ENCODE assay signal across 19 cellular contexts in the genomic region with DNA sequence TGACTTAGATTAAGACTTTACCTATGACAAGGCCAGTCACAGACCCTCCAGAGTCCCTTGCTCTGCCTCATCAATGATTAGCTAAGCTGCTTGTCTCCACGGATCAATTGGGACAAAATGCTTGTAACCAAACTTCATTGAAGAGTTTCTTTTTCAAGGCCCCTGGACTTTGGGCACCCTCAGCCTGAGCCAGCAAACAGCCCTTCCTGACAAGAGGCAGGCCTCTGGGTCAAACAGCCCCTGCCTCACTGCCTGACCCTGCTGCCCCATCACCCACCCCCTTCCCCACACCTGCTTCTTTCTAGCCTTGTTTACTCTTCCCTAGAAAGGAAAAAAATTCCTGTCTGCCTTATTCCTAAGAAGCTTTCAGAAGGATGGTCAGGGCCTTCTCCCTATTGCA. TPM values are rescaled to one million over a fixed set of nuclear protein-coding genes. Genes with fewer than 3 reads are reported as not detected.
DNase-seq lines count a peak whose midpoint lies in the region; TF ChIP-seq lines count a peak whose summit lies in the region.
"Had no signal": no experiment of that assay in that cellular context is flagged by ENCODE, and none has a peak within 500 bp of the region (broad histone marks: within the 10 kb centered on the region; RNA-seq: fewer than 3 reads in every experiment).

No MANE protein-coding gene starts in this region.

- H3K4me3 ChIP-seq in liver (ENCODE audit: low read depth in 1 of 3, low read length in 3 of 3) (no peak overlapping the region), spleen (no peak overlapping the region)
- H3K4me3 ChIP-seq: BLaER1 had no signal

- no peak for TF ChIP-seq POLR2A in spleen (IDR thresholded peaks at IDR 0.05)

- H3K36me3 ChIP-seq in liver (ENCODE audit: control insufficient read depth in 4 of 4, insufficient read depth in 3 of 4, low read depth in 1 of 4, low read length in 3 of 4) = no peaks in the 10 kb centered on the region
- no peaks in the 10 kb centered on the region for H3K36me3 ChIP-seq in spleen
- H3K36me3 ChIP-seq: BLaER1 had no signal

- peak; percentile 7 for DNase-seq in NCI-H82 (lab: John Stamatoyannopoulos, UW)
- DNase-seq in NCI-H82 treated with DMSO at 0.1 percent for 48 hours (lab: John Stamatoyannopoulos, UW; ENCODE audit: unreplicated experiment) = no peak
- DNase-seq in HuH-7 (ENCODE audit: low spot score) = peak; percentile 29
- DNase-seq in spleen = peak; percentile 55
- DNase-seq in stimulated activated naive CD4-positive, alpha-beta T cell (lab: John Stamatoyannopoulos, UW) = no peak
- no peak for DNase-seq in NCI-H1048 (lab: John Stamatoyannopoulos, UW)
- DNase-seq: 8988T, AML-193, Calu3, DMS 273 treated with DMSO at 0.1 percent for 48 hours, DMS79 treated with DMSO at 0.1 percent for 48 hours, EL, GOT3, HCEC 1CT, HFFc6, IMR-90 had no signal

- no peaks in the 10 kb centered on the region for H3K9me3 ChIP-seq in liver (ENCODE audit: control insufficient read depth in 4 of 4, low read length in 3 of 4)
- H3K9me3 ChIP-seq in spleen = no peaks in the 10 kb centered on the region
- H3K9me3 ChIP-seq: BLaER1 had no signal

- TF ChIP-seq CTCF in liver (IDR thresholded peaks at IDR 0.05; ENCODE audit: low read depth, low read length, missing input control) (no peak), spleen (IDR thresholded peaks at IDR 0.05 in 8 of 11, conservative IDR thresholded peaks at IDR 0.05 in 3 of 11) (no peak)

- peaks cover 4 to 27% (median 19%) of the 10 kb centered on the region in 4 donors for H3K4me1 ChIP-seq in liver (ENCODE audit: control insufficient read depth in 4 of 4, insufficient read depth in 4 of 4, low read length in 3 of 4)
- H3K4me1 ChIP-seq in spleen = peaks cover 0 to 3% (median 0%) of the 10 kb centered on the region in 6 donors

- peak overlapping the region; percentile 54 to 65 for H3K27ac ChIP-seq in liver (ENCODE audit: low read depth in 1 of 2, low read length in 2 of 2)
- no peak overlapping the region for H3K27ac ChIP-seq in spleen
- H3K27ac ChIP-seq: BLaER1, HL-60 had no signal

- 20% methylated on average over 1 of the region's 1 CpG for whole genome bisulfite sequencing in liver
- WGBS in spleen, 5 donors = 55 to 77% (median 71%) methylated on average over 1 of the region's 1 CpG

- intact Hi-C loops in spleen (cut with DNase I; ENCODE audit: low total_unique reads) = no loop called here

- peak; percentile 22 to 55 for TF ChIP-seq RAD21 in liver (IDR thresholded peaks at IDR 0.05)

- no peak overlapping the region for H3K9ac ChIP-seq in liver (ENCODE audit: low read depth in 1 of 2, low read length in 2 of 2)
- H3K9ac ChIP-seq: BLaER1 had no signal

- H3K27me3 ChIP-seq in liver (ENCODE audit: control insufficient read depth in 4 of 4, insufficient read depth in 4 of 4, low read length in 3 of 4) (no peaks in the 10 kb centered on the region), spleen (replicated peaks in 1 of 7) (no peaks in the 10 kb centered on the region)
- H3K27me3 ChIP-seq: BLaER1 had no signal

TF ChIP-seq in liver, 16 proteins besides CTCF, POLR2A, EP300 and RAD21:
- TF ChIP-seq ATF3 (IDR thresholded peaks at IDR 0.05) = no peak
- peak; percentile 91 for TF ChIP-seq HNF4A (conservative IDR thresholded peaks at IDR 0.05)
- TF ChIP-seq YY1 (IDR thresholded peaks at IDR 0.05) = peak; percentile 48
- TF ChIP-seq FOXA2 (IDR thresholded peaks at IDR 0.05) = peak; percentile 37
- TF ChIP-seq EGR1 (IDR thresholded peaks at IDR 0.05; ENCODE audit: low read depth in 2 of 2) = no peak
- TF ChIP-seq HNF4G (IDR thresholded peaks at IDR 0.05) = peak; percentile 79
- TF ChIP-seq RXRA (IDR thresholded peaks at IDR 0.05) = peak; percentile 62 to 83
- TF ChIP-seq FOXA1 (IDR thresholded peaks at IDR 0.05) = no peak
- peak; percentile 91 for TF ChIP-seq SP1 (IDR thresholded peaks at IDR 0.05)
- TF ChIP-seq JUND (IDR thresholded peaks at IDR 0.05) = peak; percentile 29 to 44
- peak; percentile 21 for TF ChIP-seq TAF1 (conservative IDR thresholded peaks at IDR 0.05)
- TF ChIP-seq, protein P1, sequence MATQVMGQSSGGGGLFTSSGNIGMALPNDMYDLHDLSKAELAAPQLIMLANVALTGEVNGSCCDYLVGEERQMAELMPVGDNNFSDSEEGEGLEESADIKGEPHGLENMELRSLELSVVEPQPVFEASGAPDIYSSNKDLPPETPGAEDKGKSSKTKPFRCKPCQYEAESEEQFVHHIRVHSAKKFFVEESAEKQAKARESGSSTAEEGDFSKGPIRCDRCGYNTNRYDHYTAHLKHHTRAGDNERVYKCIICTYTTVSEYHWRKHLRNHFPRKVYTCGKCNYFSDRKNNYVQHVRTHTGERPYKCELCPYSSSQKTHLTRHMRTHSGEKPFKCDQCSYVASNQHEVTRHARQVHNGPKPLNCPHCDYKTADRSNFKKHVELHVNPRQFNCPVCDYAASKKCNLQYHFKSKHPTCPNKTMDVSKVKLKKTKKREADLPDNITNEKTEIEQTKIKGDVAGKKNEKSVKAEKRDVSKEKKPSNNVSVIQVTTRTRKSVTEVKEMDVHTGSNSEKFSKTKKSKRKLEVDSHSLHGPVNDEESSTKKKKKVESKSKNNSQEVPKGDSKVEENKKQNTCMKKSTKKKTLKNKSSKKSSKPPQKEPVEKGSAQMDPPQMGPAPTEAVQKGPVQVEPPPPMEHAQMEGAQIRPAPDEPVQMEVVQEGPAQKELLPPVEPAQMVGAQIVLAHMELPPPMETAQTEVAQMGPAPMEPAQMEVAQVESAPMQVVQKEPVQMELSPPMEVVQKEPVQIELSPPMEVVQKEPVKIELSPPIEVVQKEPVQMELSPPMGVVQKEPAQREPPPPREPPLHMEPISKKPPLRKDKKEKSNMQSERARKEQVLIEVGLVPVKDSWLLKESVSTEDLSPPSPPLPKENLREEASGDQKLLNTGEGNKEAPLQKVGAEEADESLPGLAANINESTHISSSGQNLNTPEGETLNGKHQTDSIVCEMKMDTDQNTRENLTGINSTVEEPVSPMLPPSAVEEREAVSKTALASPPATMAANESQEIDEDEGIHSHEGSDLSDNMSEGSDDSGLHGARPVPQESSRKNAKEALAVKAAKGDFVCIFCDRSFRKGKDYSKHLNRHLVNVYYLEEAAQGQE (IDR thresholded peaks at IDR 0.05) = peak; percentile 25

RNA-seq across cellular contexts. Expression of gene CDON, which starts 26.3 kb away (rescaled TPM):
- total RNA-seq in liver (1 to 10 TPM; 7.1 to 7.4 TPM), spleen (1 to 10 TPM; 1.8 to 5.3 (median 3.6) TPM)
- polyA plus RNA-seq in liver (under 1 TPM; 0.69 to 0.85 TPM), spleen (under 1 TPM; 0.30 to 0.58 (median 0.45) TPM)

Comparison
In these comparisons a context has a peak if more than half of its experiments do, and no peak if none do; other contexts are left out.
1. DNase-seq: peak in NCI-H82 (single experiment), HuH-7 (single experiment) and spleen (single experiment); none in NCI-H82 treated with DMSO at 0.1 percent for 48 hours (single experiment), stimulated activated naive CD4-positive, alpha-beta T cell (0 of 6) and NCI-H1048 (single experiment).
2. H3K27ac ChIP-seq: peak in liver (2 of 2); none in spleen (0 of 8).